In genomic region chrX:118062048-118062789, GRCh38 we compare ENCODE assay signal across 12 cellular contexts. TPM values are rescaled to one million over a fixed set of nuclear protein-coding genes. Genes with fewer than 3 reads are reported as not detected.
A peak's percentile ranks its signal among the peaks of the same experiment; 100 is the strongest.
DNase-seq lines count a peak whose midpoint lies in the region; ATAC-seq and TF ChIP-seq lines count a peak whose summit lies in the region.
"Had no signal": no experiment of that assay in that cellular context is flagged by ENCODE, and none has a peak within 500 bp of the region (broad histone marks: within the 10 kb centered on the region; RNA-seq: fewer than 3 reads in every experiment).

No MANE protein-coding gene starts in this region.

- H3K27ac ChIP-seq in mesendoderm (ENCODE audit: low read depth, low read length), result no peak overlapping the region
- H3K27ac ChIP-seq: SK-N-MC, vagina had no signal

- TF ChIP-seq CTCF in GM12865 (IDR thresholded peaks at IDR 0.05; ENCODE audit: insufficient read depth, low read depth, low read length, missing control alignments), result no peak

- WGBS in mesendoderm (ENCODE audit: extremely low coverage, insufficient coverage, low lambda C conversion rate), result no CpG with 5 or more reads among the region's 4 CpGs

- no peak overlapping the region for H4K5ac ChIP-seq in mesendoderm (ENCODE audit: low read length)

- H3K4me3 ChIP-seq in GM12865 (ENCODE audit: low read depth, low read length), result no peak overlapping the region
- no peak overlapping the region for H3K4me3 ChIP-seq in mesendoderm (ENCODE audit: low read length)
- H3K4me3 ChIP-seq: SK-N-MC, vagina had no signal

- H3K79me2 ChIP-seq in mesendoderm (ENCODE audit: control insufficient read depth, insufficient read depth, low read length), result no peaks in the 10 kb centered on the region

- H3K18ac ChIP-seq in mesendoderm (ENCODE audit: low read length), result no peak overlapping the region

- H3K4me2 ChIP-seq in mesendoderm (ENCODE audit: low read length), result no peak overlapping the region

- no peaks in the 10 kb centered on the region for H3K79me1 ChIP-seq in mesendoderm (ENCODE audit: low read length)

- H3K4me1 ChIP-seq in mesendoderm (ENCODE audit: control insufficient read depth, low read depth, low read length), result no peaks in the 10 kb centered on the region
- H3K4me1 ChIP-seq: vagina had no signal

- H2BK15ac ChIP-seq in mesendoderm (replicated peaks; ENCODE audit: low read depth), result no peak overlapping the region

- no peak overlapping the region for H2BK5ac ChIP-seq in mesendoderm (ENCODE audit: low read length)

- H3K56ac ChIP-seq in mesendoderm (ENCODE audit: low read length), result no peak overlapping the region

- peak; percentile 45 for ATAC-seq in GM19438 (IDR thresholded peaks at IDR 0.05; ENCODE audit: low read depth, unreplicated experiment)
- ATAC-seq in HG02885 (IDR thresholded peaks at IDR 0.05; ENCODE audit: poor library complexity, unreplicated experiment), result peak; percentile 67
- peak; percentile 51 for ATAC-seq in HG03521 (IDR thresholded peaks at IDR 0.05; ENCODE audit: unreplicated experiment)

- H3K9ac ChIP-seq in mesendoderm (ENCODE audit: low read length), result no peak overlapping the region

- no peak overlapping the region for H3K23ac ChIP-seq in mesendoderm (ENCODE audit: low read length)

- H3K36me3 ChIP-seq in mesendoderm (ENCODE audit: control insufficient read depth, insufficient read depth, low read length), result no peaks in the 10 kb centered on the region
- H3K36me3 ChIP-seq: vagina had no signal

- no peak overlapping the region for H4K8ac ChIP-seq in mesendoderm (ENCODE audit: low read depth, low read length)

- H3K4ac ChIP-seq in mesendoderm (ENCODE audit: low read depth, low read length), result no peak overlapping the region

- peak; percentile 23 for DNase-seq in GM12865 (ENCODE audit: low read depth)
- no peak for DNase-seq in inferior parietal cortex (ENCODE audit: extremely low spot score)
- DNase-seq in mesendoderm, result no peak
- no peak for DNase-seq in SHP77 (lab: John Stamatoyannopoulos, UW)
- DNase-seq in stimulated activated CD8-positive, alpha-beta memory T cell treated with anti-CD3 and anti-CD28 coated beads, Interleukin-4, amount 100 ng/mL, for 48 hours, result no peak
- DNase-seq: activated CD4-positive, CD25-positive, alpha-beta regulatory T cell; GOT3 had no signal

- H2BK120ac ChIP-seq in mesendoderm (ENCODE audit: low read depth, low read length), result no peak overlapping the region

- no peak overlapping the region for H2AK5ac ChIP-seq in mesendoderm (ENCODE audit: low read length)

- H3K27me3 ChIP-seq in mesendoderm (ENCODE audit: insufficient read depth, low read length, poor library complexity), result no peaks in the 10 kb centered on the region
- H3K27me3 ChIP-seq: vagina had no signal

RNA-seq across cellular contexts. Expression of gene KLHL13, which starts 54.4 kb away (rescaled TPM):
- 1.2 TPM for polyA plus RNA-seq in mesendoderm (2013, experiment 1 of 2)
- polyA plus RNA-seq in mesendoderm (2013, experiment 2 of 2), result 1.3 TPM
